Comparison of ENCODE assay signal across 15 cellular contexts in genomic region chr13:23928985-23929384, GRCh38. TPM values are rescaled to one million over a fixed set of nuclear protein-coding genes. Genes with fewer than 3 reads are reported as not detected.
DNase-seq lines count a peak whose midpoint lies in the region; ATAC-seq, FAIRE-seq and TF ChIP-seq lines count a peak whose summit lies in the region.
"Had no signal": no experiment of that assay in that cellular context is flagged by ENCODE, and none has a peak within 500 bp of the region (broad histone marks: within the 10 kb centered on the region; RNA-seq: fewer than 3 reads in every experiment).

No MANE protein-coding gene starts in this region.

- no peaks in the 10 kb centered on the region for H3K79me2 ChIP-seq in SK-N-SH (ENCODE audit: insufficient read depth)

- H3K9me3 ChIP-seq in SK-N-SH: no peaks in the 10 kb centered on the region
- no peaks in the 10 kb centered on the region for H3K9me3 ChIP-seq in CD4-positive, alpha-beta memory T cell (ENCODE audit: control insufficient read depth in 1 of 2, low read length in 2 of 2)
- H3K9me3 ChIP-seq: mucosa of descending colon, suprapubic skin had no signal

- no peak overlapping the region for H3K4me3 Mint-ChIP-seq in activated naive CD8-positive, alpha-beta T cell treated with anti-CD3 and anti-CD28 coated beads, Interleukin-2, amount 50 U/mL, for 24 hours
- H3K4me3 Mint-ChIP-seq in activated naive CD8-positive, alpha-beta T cell treated with anti-CD3 and anti-CD28 coated beads for 36 hours: no peak overlapping the region
- no peak overlapping the region for H3K4me3 Mint-ChIP-seq in endothelial cell (ENCODE audit: unreplicated experiment)
- H3K4me3 Mint-ChIP-seq in CD4-positive, alpha-beta memory T cell: no peak overlapping the region

- no peaks in the 10 kb centered on the region for H3K27me3 ChIP-seq in SK-N-SH (ENCODE audit: insufficient read depth)
- no peaks in the 10 kb centered on the region for H3K27me3 ChIP-seq in CD4-positive, alpha-beta memory T cell (ENCODE audit: insufficient read depth, low read length)
- H3K27me3 ChIP-seq: suprapubic skin had no signal

- peak; percentile 43 for ATAC-seq in activated naive CD8-positive, alpha-beta T cell treated with anti-CD3 and anti-CD28 coated beads, Interleukin-2, amount 50 U/mL, for 24 hours
- ATAC-seq: mucosa of descending colon had no signal

- peaks cover 0 to 14% of the 10 kb centered on the region in 2 experiments; a peak in 2 of 4 replicates for H3K4me1 ChIP-seq in SK-N-SH (ENCODE audit: control insufficient read depth in 1 of 2, insufficient read depth in 2 of 2, low read depth in 1 of 2, low read length in 1 of 2)
- H3K4me1 ChIP-seq in CD4-positive, alpha-beta memory T cell (ENCODE audit: insufficient read depth, low read length): no peaks in the 10 kb centered on the region
- H3K4me1 ChIP-seq: suprapubic skin had no signal

- no peak for TF ChIP-seq RAD21 in SK-N-SH (IDR thresholded peaks at IDR 0.05; ENCODE audit: low read length)

- no peaks in the 10 kb centered on the region for H3K36me3 Mint-ChIP-seq in activated naive CD8-positive, alpha-beta T cell treated with anti-CD3 and anti-CD28 coated beads, Interleukin-2, amount 50 U/mL, for 24 hours (ENCODE audit: low read depth)
- H3K36me3 Mint-ChIP-seq in activated naive CD8-positive, alpha-beta T cell treated with anti-CD3 and anti-CD28 coated beads for 36 hours: no peaks in the 10 kb centered on the region
- H3K36me3 Mint-ChIP-seq in endothelial cell (ENCODE audit: low read depth, unreplicated experiment): no peaks in the 10 kb centered on the region
- no peaks in the 10 kb centered on the region for H3K36me3 Mint-ChIP-seq in CD4-positive, alpha-beta memory T cell

- CTCF ChIA-PET in SK-N-SH (lab: Yijun Ruan, JAX): interaction anchor here (1.5 kb wide), 1 partner anchor 32 kb away, joined by 4 read pairs; no protein-coding TSS in a partner anchor
- CTCF ChIA-PET in CD4-positive, alpha-beta memory T cell (lab: Charles Lee; ENCODE audit: partially characterized antibody): no interaction called here

- H3K4me3 ChIP-seq in SK-N-SH (ENCODE audit: low read depth in 2 of 2, low read length in 1 of 2) (no peak overlapping the region), fibroblast of pulmonary artery (replicated peaks; ENCODE audit: low read depth, low read length) (no peak overlapping the region)
- no peak overlapping the region for H3K4me3 ChIP-seq in CD4-positive, alpha-beta memory T cell (ENCODE audit: low read length in 2 of 2)
- H3K4me3 ChIP-seq: mucosa of descending colon, suprapubic skin had no signal

- H3K36me3 ChIP-seq in SK-N-SH (replicated peaks in 1 of 2; ENCODE audit: control insufficient read depth in 1 of 2, insufficient read depth in 2 of 2, low read length in 1 of 2): no peaks in the 10 kb centered on the region
- H3K36me3 ChIP-seq in CD4-positive, alpha-beta memory T cell (ENCODE audit: insufficient read depth, low read length): no peaks in the 10 kb centered on the region
- H3K36me3 ChIP-seq: suprapubic skin had no signal

- POLR2A ChIA-PET in SK-N-SH (lab: Yijun Ruan, JAX): no interaction called here
- POLR2A ChIA-PET in CD4-positive, alpha-beta memory T cell (lab: Charles Lee; ENCODE audit: partially characterized antibody): no interaction called here

- no peak overlapping the region for H3K4me2 ChIP-seq in SK-N-SH

- H3K9me3 Mint-ChIP-seq in activated naive CD8-positive, alpha-beta T cell treated with anti-CD3 and anti-CD28 coated beads, Interleukin-2, amount 50 U/mL, for 24 hours: no peaks in the 10 kb centered on the region
- H3K9me3 Mint-ChIP-seq in activated naive CD8-positive, alpha-beta T cell treated with anti-CD3 and anti-CD28 coated beads for 36 hours: no peaks in the 10 kb centered on the region
- no peaks in the 10 kb centered on the region for H3K9me3 Mint-ChIP-seq in endothelial cell (ENCODE audit: unreplicated experiment)
- no peaks in the 10 kb centered on the region for H3K9me3 Mint-ChIP-seq in CD4-positive, alpha-beta memory T cell

- peak overlapping the region; percentile 60; the same call in 1 of the 2 replicates for H2AFZ ChIP-seq in SK-N-SH (ENCODE audit: low read depth)

- H3K9me2 ChIP-seq in SK-N-SH: no peaks in the 10 kb centered on the region

- H3K27ac ChIP-seq in SK-N-SH (ENCODE audit: low read depth in 2 of 2, low read length in 1 of 2) (peak overlapping the region in 1 of 2 experiments; percentile 63; a peak in 1 of 4 replicates), caudate nucleus (ENCODE audit: low read depth, low read length) (no peak overlapping the region)
- H3K27ac ChIP-seq in CD4-positive, alpha-beta memory T cell (ENCODE audit: low read depth, low read length): no peak overlapping the region
- H3K27ac ChIP-seq: HL-60, suprapubic skin had no signal

- H3F3A ChIP-seq in SK-N-SH (replicated peaks; ENCODE audit: insufficient read depth): peaks cover 4% of the 10 kb centered on the region

- TF ChIP-seq CTCF in SK-N-SH (IDR thresholded peaks at IDR 0.05) (no peak), fibroblast of pulmonary artery (IDR thresholded peaks at IDR 0.05; ENCODE audit: low read length, missing control alignments) (no peak), endothelial cell (IDR thresholded peaks at IDR 0.05; ENCODE audit: unreplicated experiment) (no peak)

- no peak overlapping the region for H3K27ac Mint-ChIP-seq in activated naive CD8-positive, alpha-beta T cell treated with anti-CD3 and anti-CD28 coated beads, Interleukin-2, amount 50 U/mL, for 24 hours
- H3K27ac Mint-ChIP-seq in activated naive CD8-positive, alpha-beta T cell treated with anti-CD3 and anti-CD28 coated beads for 36 hours: no peak overlapping the region
- H3K27ac Mint-ChIP-seq in endothelial cell (ENCODE audit: unreplicated experiment): no peak overlapping the region
- no peak overlapping the region for H3K27ac Mint-ChIP-seq in CD4-positive, alpha-beta memory T cell

- no peak for FAIRE-seq in urothelium cell line (lab: Jason Lieb, UNC)
- FAIRE-seq: A204.1 had no signal

- H3K9ac ChIP-seq in SK-N-SH: no peak overlapping the region

- H3K27me3 Mint-ChIP-seq in activated naive CD8-positive, alpha-beta T cell treated with anti-CD3 and anti-CD28 coated beads, Interleukin-2, amount 50 U/mL, for 24 hours: peaks cover 36% of the 10 kb centered on the region
- peaks cover 22% of the 10 kb centered on the region for H3K27me3 Mint-ChIP-seq in activated naive CD8-positive, alpha-beta T cell treated with anti-CD3 and anti-CD28 coated beads for 36 hours
- H3K27me3 Mint-ChIP-seq in endothelial cell (ENCODE audit: unreplicated experiment): no peaks in the 10 kb centered on the region
- H3K27me3 Mint-ChIP-seq in CD4-positive, alpha-beta memory T cell: peaks cover 9 to 19% of the 10 kb centered on the region in 2 donors

- no peak for DNase-seq in activated naive CD8-positive, alpha-beta T cell treated with anti-CD3 and anti-CD28 coated beads, Interleukin-2, amount 50 U/mL, for 24 hours
- DNase-seq in activated naive CD8-positive, alpha-beta T cell treated with anti-CD3 and anti-CD28 coated beads for 36 hours: no peak
- peak; percentile 9 for DNase-seq in SK-N-SH
- DNase-seq in fibroblast of pulmonary artery (ENCODE audit: low read depth): peak; percentile 71
- peak; percentile 35 for DNase-seq in urothelium cell line (ENCODE audit: low spot score)
- DNase-seq in endothelial cell (ENCODE audit: low spot score): no peak
- DNase-seq in CD4-positive, alpha-beta memory T cell: no peak
- DNase-seq in caudate nucleus (lab: John Stamatoyannopoulos, UW): no peak
- DNase-seq: activated CD4-positive, alpha-beta T cell treated with anti-CD3 and anti-CD28 coated beads, Interleukin-2, amount 50 U/mL, for 1 hour; activated gamma-delta T cell treated with Interleukin-2 at 50 U/mL for 16 hours; mucosa of descending colon had no signal

- 48% methylated on average over 2 of the region's 2 CpGs for WGBS in SK-N-SH (ENCODE audit: low lambda C conversion rate)

- no peaks in the 10 kb centered on the region for H4K20me1 ChIP-seq in SK-N-SH (ENCODE audit: insufficient read depth)

- intact Hi-C loops in CD4-positive, alpha-beta memory T cell (cut with micrococcal nuclease): no loop called here

- no peaks in the 10 kb centered on the region for H3K4me1 Mint-ChIP-seq in activated naive CD8-positive, alpha-beta T cell treated with anti-CD3 and anti-CD28 coated beads, Interleukin-2, amount 50 U/mL, for 24 hours
- no peaks in the 10 kb centered on the region for H3K4me1 Mint-ChIP-seq in activated naive CD8-positive, alpha-beta T cell treated with anti-CD3 and anti-CD28 coated beads for 36 hours
- H3K4me1 Mint-ChIP-seq in endothelial cell (ENCODE audit: unreplicated experiment): no peaks in the 10 kb centered on the region
- no peaks in the 10 kb centered on the region for H3K4me1 Mint-ChIP-seq in CD4-positive, alpha-beta memory T cell

- TF ChIP-seq EP300 in SK-N-SH (IDR thresholded peaks at IDR 0.05; ENCODE audit: borderline replicate concordance in 1 of 2, low read depth in 1 of 2, low read length in 1 of 2): peak in 1 of 2 experiments; percentile 60; a peak in 1 of 4 replicates

RNA-seq across cellular contexts. Expression of gene C1QTNF9B, which starts 31.7 kb away (rescaled TPM):
- total RNA-seq in activated naive CD8-positive, alpha-beta T cell treated with anti-CD3 and anti-CD28 coated beads for 36 hours: not detected
- not detected in 2 replicates for polyA plus RNA-seq in SK-N-SH (2012; rRNA removed)
- not detected in 2 replicates for polyA plus RNA-seq in SK-N-SH (2012; cell fraction: cytosol; rRNA removed)
- 0.10 and 0.20 TPM in 2 replicates for polyA plus RNA-seq in SK-N-SH (2012; cell fraction: nucleus; rRNA removed)
- not detected for total RNA-seq in endothelial cell (ENCODE audit: unreplicated experiment)
- total RNA-seq in CD4-positive, alpha-beta memory T cell: not detected
- polyA plus RNA-seq in CD4-positive, alpha-beta memory T cell: under 1 TPM in 1 of 2 donors, not detected in 1; 0.23 TPM
- total RNA-seq: posterior vena cava had no signal

RNA-seq across cellular contexts. Expression of gene MIPEP, which starts 39.8 kb away (rescaled TPM):
- total RNA-seq in activated naive CD8-positive, alpha-beta T cell treated with anti-CD3 and anti-CD28 coated beads for 36 hours: 10 to 100 TPM; 21.3 to 24.0 TPM
- polyA plus RNA-seq in SK-N-SH (2012; rRNA removed): 10.4 and 12.7 TPM in 2 replicates
- 13.0 and 16.1 TPM in 2 replicates for polyA plus RNA-seq in SK-N-SH (2012; cell fraction: cytosol; rRNA removed)
- polyA plus RNA-seq in SK-N-SH (2012; cell fraction: nucleus; rRNA removed): 11.3 and 15.6 TPM in 2 replicates
- total RNA-seq in endothelial cell (ENCODE audit: unreplicated experiment): 8.8 TPM
- total RNA-seq in CD4-positive, alpha-beta memory T cell: 1 to 10 TPM; 8.8 to 9.1 TPM
- polyA plus RNA-seq in CD4-positive, alpha-beta memory T cell: 10 to 100 TPM; 15.2 to 16.4 TPM

Comparison
In these comparisons a context has a peak if more than half of its experiments do, and no peak if none do; other contexts are left out.
1. DNase-seq: peak in SK-N-SH (single experiment), fibroblast of pulmonary artery (single experiment) and urothelium cell line (single experiment); none in activated naive CD8-positive, alpha-beta T cell treated with anti-CD3 and anti-CD28 coated beads, Interleukin-2, amount 50 U/mL, for 24 hours (single experiment), activated naive CD8-positive, alpha-beta T cell treated with anti-CD3 and anti-CD28 coated beads for 36 hours (single experiment), endothelial cell (single experiment), CD4-positive, alpha-beta memory T cell (0 of 5) and caudate nucleus (0 of 61).